In genomic region chr14:30873308-30874119, GRCh38 we compare ENCODE assay signal across 9 cellular contexts. TPM values are rescaled to one million over a fixed set of nuclear protein-coding genes. Genes with fewer than 3 reads are reported as not detected.
DNase-seq lines count a peak whose midpoint lies in the region; ATAC-seq and TF ChIP-seq lines count a peak whose summit lies in the region.
"Had no signal": no experiment of that assay in that cellular context is flagged by ENCODE, and none has a peak within 500 bp of the region (broad histone marks: within the 10 kb centered on the region; RNA-seq: fewer than 3 reads in every experiment).

No MANE protein-coding gene starts in this region.

- no peak overlapping the region for H3K27ac Mint-ChIP-seq in stimulated activated naive CD8-positive, alpha-beta T cell treated with anti-CD3 and anti-CD28 coated beads, Interleukin-15, Interleukin-2, amounts not matched to agents 100 ng/mL and 50 ng/mL, for 24 hours
- no peak overlapping the region for H3K27ac Mint-ChIP-seq in activated naive CD8-positive, alpha-beta T cell treated with anti-CD3 and anti-CD28 coated beads, Interleukin-2, amount 50 U/mL, for 24 hours
- H3K27ac Mint-ChIP-seq: HFFc6 had no signal

- H3K27me3 Mint-ChIP-seq in stimulated activated naive CD8-positive, alpha-beta T cell treated with anti-CD3 and anti-CD28 coated beads, Interleukin-15, Interleukin-2, amounts not matched to agents 100 ng/mL and 50 ng/mL, for 24 hours = peaks cover 61% of the 10 kb centered on the region
- H3K27me3 Mint-ChIP-seq in activated naive CD8-positive, alpha-beta T cell treated with anti-CD3 and anti-CD28 coated beads, Interleukin-2, amount 50 U/mL, for 24 hours = peaks cover 44% of the 10 kb centered on the region

- no peaks in the 10 kb centered on the region for H3K36me3 ChIP-seq in mesodermal cell (ENCODE audit: control insufficient read depth, insufficient read depth, low read length)
- no peaks in the 10 kb centered on the region for H3K36me3 ChIP-seq in vagina
- no peaks in the 10 kb centered on the region for H3K36me3 ChIP-seq in mucosa of descending colon (ENCODE audit: low read depth)
- H3K36me3 ChIP-seq in aorta (ENCODE audit: control insufficient read depth in 1 of 2, insufficient read depth in 2 of 2, low read length in 1 of 2) = no peaks in the 10 kb centered on the region

- no peak for DNase-seq in stimulated activated naive CD8-positive, alpha-beta T cell treated with anti-CD3 and anti-CD28 coated beads, Interleukin-15, Interleukin-2, amounts not matched to agents 100 U/mL and 50 U/mL, for 24 hours
- no peak for DNase-seq in activated naive CD8-positive, alpha-beta T cell treated with anti-CD3 and anti-CD28 coated beads, Interleukin-2, amount 50 U/mL, for 24 hours
- DNase-seq in vagina (ENCODE audit: extremely low spot score in 2 of 2) (no peak), NCI-H1105 treated with DMSO at 0.1 percent for 48 hours (lab: John Stamatoyannopoulos, UW) (no peak), mucosa of descending colon (no peak), aorta (no peak)
- DNase-seq: HFFc6 had no signal

- H3K36me3 Mint-ChIP-seq in stimulated activated naive CD8-positive, alpha-beta T cell treated with anti-CD3 and anti-CD28 coated beads, Interleukin-15, Interleukin-2, amounts not matched to agents 100 ng/mL and 50 ng/mL, for 24 hours (ENCODE audit: low read depth) = no peaks in the 10 kb centered on the region
- H3K36me3 Mint-ChIP-seq in activated naive CD8-positive, alpha-beta T cell treated with anti-CD3 and anti-CD28 coated beads, Interleukin-2, amount 50 U/mL, for 24 hours (ENCODE audit: low read depth) = no peaks in the 10 kb centered on the region

- H3K9me3 ChIP-seq in mesodermal cell (ENCODE audit: control insufficient read depth, low read length) (no peaks in the 10 kb centered on the region), vagina (no peaks in the 10 kb centered on the region), mucosa of descending colon (no peaks in the 10 kb centered on the region), aorta (ENCODE audit: control insufficient read depth, low read length) (no peaks in the 10 kb centered on the region)

- ATAC-seq in stimulated activated naive CD8-positive, alpha-beta T cell treated with anti-CD3 and anti-CD28 coated beads, Interleukin-15, Interleukin-2, amounts not matched to agents 100 U/mL and 50 U/mL, for 24 hours = no peak
- ATAC-seq in activated naive CD8-positive, alpha-beta T cell treated with anti-CD3 and anti-CD28 coated beads, Interleukin-2, amount 50 U/mL, for 24 hours = no peak
- ATAC-seq in mucosa of descending colon (no peak), aorta (ENCODE audit: low FRiP score) (no peak)

- WGBS in mesodermal cell (ENCODE audit: insufficient coverage in 2 of 2), 2 experiments = 71 to 78% methylated on average over 12 to 18 of the region's 20 CpGs
- 81 to 83% methylated on average over 20 of the region's 20 CpGs for WGBS in aorta, 2 donors

- H3K9me3 Mint-ChIP-seq in stimulated activated naive CD8-positive, alpha-beta T cell treated with anti-CD3 and anti-CD28 coated beads, Interleukin-15, Interleukin-2, amounts not matched to agents 100 ng/mL and 50 ng/mL, for 24 hours = no peaks in the 10 kb centered on the region
- H3K9me3 Mint-ChIP-seq in activated naive CD8-positive, alpha-beta T cell treated with anti-CD3 and anti-CD28 coated beads, Interleukin-2, amount 50 U/mL, for 24 hours = no peaks in the 10 kb centered on the region
- H3K9me3 Mint-ChIP-seq: HFFc6 had no signal

- intact Hi-C loops in vagina (cut with DNase I) = no loop called here
- intact Hi-C loops in mucosa of descending colon (cut with DNase I, micrococcal nuclease) = no loop called here
- intact Hi-C loops in aorta (cut with DNase I) = no loop called here

- H3K27me3 ChIP-seq in vagina (no peaks in the 10 kb centered on the region), aorta (ENCODE audit: control insufficient read depth in 1 of 2, insufficient read depth in 2 of 2, low read length in 1 of 2) (peaks cover 0 to 4% of the 10 kb centered on the region in 2 donors)

- peak overlapping the region; percentile 61 for H3K4me3 Mint-ChIP-seq in stimulated activated naive CD8-positive, alpha-beta T cell treated with anti-CD3 and anti-CD28 coated beads, Interleukin-15, Interleukin-2, amounts not matched to agents 100 ng/mL and 50 ng/mL, for 24 hours
- H3K4me3 Mint-ChIP-seq in activated naive CD8-positive, alpha-beta T cell treated with anti-CD3 and anti-CD28 coated beads, Interleukin-2, amount 50 U/mL, for 24 hours = peak overlapping the region; percentile 48
- H3K4me3 Mint-ChIP-seq: HFFc6 had no signal

- TF ChIP-seq POLR2A in vagina (IDR thresholded peaks at IDR 0.05) = no peak

- H3K4me1 ChIP-seq in mesodermal cell (ENCODE audit: control insufficient read depth, insufficient read depth, low read length, poor library complexity, severe bottlenecking) (no peaks in the 10 kb centered on the region), vagina (peaks cover 11% of the 10 kb centered on the region), mucosa of descending colon (ENCODE audit: low read depth) (peaks cover 14% of the 10 kb centered on the region), aorta (ENCODE audit: control insufficient read depth in 1 of 2, insufficient read depth in 2 of 2, low read length in 2 of 2) (no peaks in the 10 kb centered on the region)

- H3K27ac ChIP-seq in mesodermal cell (ENCODE audit: low read depth, low read length, severe bottlenecking) = no peak overlapping the region
- H3K27ac ChIP-seq in vagina = peak overlapping the region; percentile 64
- H3K27ac ChIP-seq in aorta (ENCODE audit: low read depth in 1 of 2, low read length in 2 of 2) = no peak overlapping the region

- H3K4me1 Mint-ChIP-seq in stimulated activated naive CD8-positive, alpha-beta T cell treated with anti-CD3 and anti-CD28 coated beads, Interleukin-15, Interleukin-2, amounts not matched to agents 100 ng/mL and 50 ng/mL, for 24 hours (ENCODE audit: low read depth) = peaks cover 16% of the 10 kb centered on the region
- peaks cover 12% of the 10 kb centered on the region for H3K4me1 Mint-ChIP-seq in activated naive CD8-positive, alpha-beta T cell treated with anti-CD3 and anti-CD28 coated beads, Interleukin-2, amount 50 U/mL, for 24 hours

- no peak for TF ChIP-seq CTCF in vagina (IDR thresholded peaks at IDR 0.05)
- no peak for TF ChIP-seq CTCF in mucosa of descending colon (IDR thresholded peaks at IDR 0.05)

- H3K4me3 ChIP-seq in mesodermal cell (ENCODE audit: extremely low read depth, insufficient read depth, low read length, poor library complexity, severe bottlenecking) (peak overlapping the region; percentile 53), vagina (peak overlapping the region; percentile 57 to 62), mucosa of descending colon (no peak overlapping the region), aorta (ENCODE audit: low read length in 2 of 2) (no peak overlapping the region)

RNA-seq across cellular contexts. Expression of gene COCH, which starts 0.8 kb away (rescaled TPM):
- polyA plus RNA-seq in mesodermal cell (2013, experiment 1 of 2) = 4.0 TPM
- 5.4 TPM for polyA plus RNA-seq in mesodermal cell (2013, experiment 2 of 2)
- total RNA-seq in vagina (35.6 TPM), mucosa of descending colon (1 to 10 TPM in 2 of 3 donors, under 1 TPM in 1; 0.89 to 1.6 (median 1.4) TPM), aorta (1 to 10 TPM; 1.4 to 2.9 TPM)
- polyA plus RNA-seq in aorta = 1 to 10 TPM in 1 of 2 donors, under 1 TPM in 1; 0.90 to 1.9 TPM
- total RNA-seq: HFFc6 had no signal

Comparison
In these comparisons a context has a peak if more than half of its experiments do, and no peak if none do; other contexts are left out.
1. H3K4me3 ChIP-seq: peak in mesodermal cell (single experiment) and vagina (2 of 2); none in mucosa of descending colon (single experiment) and aorta (0 of 2).